ENCODE assay signal across 8 cellular contexts in genomic region chr1:155001438-155001687, GRCh38. TPM values are rescaled to one million over a fixed set of nuclear protein-coding genes. Genes with fewer than 3 reads are reported as not detected.
DNase-seq lines count a peak whose midpoint lies in the region; ATAC-seq and TF ChIP-seq lines count a peak whose summit lies in the region.

No MANE protein-coding gene starts in this region.

- H3K4me1 ChIP-seq in endodermal cell (ENCODE audit: control insufficient read depth, insufficient read depth, low read length) = peaks cover 9% of the 10 kb centered on the region

- ATAC-seq in HG03469 (IDR thresholded peaks at IDR 0.05; ENCODE audit: unreplicated experiment) = no peak
- no peak for ATAC-seq in GM18498 (IDR thresholded peaks at IDR 0.05; ENCODE audit: unreplicated experiment)

- 0 to 1% methylated on average over 6 to 12 of the region's 12 CpGs for WGBS in endodermal cell (ENCODE audit: insufficient coverage in 1 of 2, insufficient read length in 1 of 2), 2 experiments

- H3K4me1 Mint-ChIP-seq in endodermal cell = peaks cover 14% of the 10 kb centered on the region
- peaks cover 31% of the 10 kb centered on the region for H3K4me1 Mint-ChIP-seq in osteocyte (ENCODE audit: unreplicated experiment)

- H3K4me3 Mint-ChIP-seq in endodermal cell (peak overlapping the region; percentile 93), osteocyte (ENCODE audit: unreplicated experiment) (peak overlapping the region; percentile 94)

- peak overlapping the region; percentile 91 for H3K27ac ChIP-seq in endodermal cell (ENCODE audit: low read depth, low read length)

- no peaks in the 10 kb centered on the region for H3K9me3 ChIP-seq in endodermal cell (ENCODE audit: control insufficient read depth, low read length)

- H3K36me3 ChIP-seq in endodermal cell (ENCODE audit: control insufficient read depth, insufficient read depth, low read length) = no peaks in the 10 kb centered on the region

- DNase-seq in NCI-H2171 treated with DMSO at 0.1 percent for 48 hours (lab: John Stamatoyannopoulos, UW) = peak; percentile 84
- no peak for DNase-seq in endodermal cell
- DNase-seq in osteocyte (ENCODE audit: extremely low spot score, unreplicated experiment) = no peak
- no peak for DNase-seq in NCI-H1930 (lab: John Stamatoyannopoulos, UW)
- DNase-seq in DMS79 (lab: John Stamatoyannopoulos, UW) = no peak

- H3K9me3 Mint-ChIP-seq in endodermal cell (no peaks in the 10 kb centered on the region), osteocyte (ENCODE audit: unreplicated experiment) (no peaks in the 10 kb centered on the region)

- no peaks in the 10 kb centered on the region for H3K27me3 ChIP-seq in endodermal cell (ENCODE audit: control insufficient read depth, insufficient read depth, low read length, poor library complexity, severe bottlenecking)

- H3K27me3 Mint-ChIP-seq in endodermal cell (ENCODE audit: insufficient read depth) (peaks cover 6% of the 10 kb centered on the region), osteocyte (ENCODE audit: unreplicated experiment) (no peaks in the 10 kb centered on the region)

- TF ChIP-seq CTCF in endodermal cell (conservative IDR thresholded peaks at IDR 0.05) (no peak), osteocyte (IDR thresholded peaks at IDR 0.05) (no peak)

- peak overlapping the region; percentile 74 for H3K4me3 ChIP-seq in GM08714 (ENCODE audit: low read length)
- peak overlapping the region; percentile 86 for H3K4me3 ChIP-seq in endodermal cell (ENCODE audit: low read length)

- H3K9ac ChIP-seq in endodermal cell (ENCODE audit: extremely low read depth, low read length, poor library complexity, severe bottlenecking) = peak overlapping the region; percentile 57

- H3K36me3 Mint-ChIP-seq in endodermal cell (ENCODE audit: low read depth) (no peaks in the 10 kb centered on the region), osteocyte (ENCODE audit: unreplicated experiment) (no peaks in the 10 kb centered on the region)

- H3K27ac Mint-ChIP-seq in endodermal cell = peak overlapping the region; percentile 35
- H3K27ac Mint-ChIP-seq in osteocyte (ENCODE audit: unreplicated experiment) = peak overlapping the region; percentile 95

RNA-seq across cellular contexts. Expression of gene ZBTB7B, which starts 1.2 kb away (rescaled TPM):
- 10 to 100 TPM; 21.2 to 23.3 TPM for total RNA-seq in endodermal cell
- 7.4 TPM for polyA plus RNA-seq in endodermal cell (2013, experiment 1 of 2)
- polyA plus RNA-seq in endodermal cell (2013, experiment 2 of 2) = 7.0 TPM
- 34.4 and 37.8 TPM in 2 replicates for total RNA-seq in osteocyte

RNA-seq across cellular contexts. Expression of gene LENEP, which starts 8.0 kb away (rescaled TPM):
- total RNA-seq in endodermal cell (1 to 10 TPM in 1 of 2 donors, not detected in 1; 2.0 TPM), osteocyte (not detected in 2 replicates)
- not detected for polyA plus RNA-seq in endodermal cell (2013, experiment 1 of 2)
- not detected for polyA plus RNA-seq in endodermal cell (2013, experiment 2 of 2)

RNA-seq across cellular contexts. Expression of gene FLAD1, which starts 18.2 kb away (rescaled TPM):
- 10 to 100 TPM; 61.9 to 65.0 TPM for total RNA-seq in endodermal cell
- 54.8 TPM for polyA plus RNA-seq in endodermal cell (2013, experiment 1 of 2)
- 47.4 TPM for polyA plus RNA-seq in endodermal cell (2013, experiment 2 of 2)
- 30.2 and 31.2 TPM in 2 replicates for total RNA-seq in osteocyte

RNA-seq across cellular contexts. Expression of gene CKS1B, which starts 26.9 kb away (rescaled TPM):
- 100 to 1,000 TPM; 145 to 229 TPM for total RNA-seq in endodermal cell
- polyA plus RNA-seq in endodermal cell (2013, experiment 1 of 2) = 355 TPM
- polyA plus RNA-seq in endodermal cell (2013, experiment 2 of 2) = 371 TPM
- total RNA-seq in osteocyte = 38.5 and 39.6 TPM in 2 replicates

RNA-seq across cellular contexts. Expression of gene SHC1, which starts 30.8 kb away (rescaled TPM):
- 100 to 1,000 TPM; 157 to 231 TPM for total RNA-seq in endodermal cell
- polyA plus RNA-seq in endodermal cell (2013, experiment 1 of 2) = 134 TPM
- polyA plus RNA-seq in endodermal cell (2013, experiment 2 of 2) = 135 TPM
- total RNA-seq in osteocyte = 219 and 239 TPM in 2 replicates
